In genomic region chr3:151871639-151872468, GRCh38 we compare ENCODE assay signal across 1 cellular context.
TF ChIP-seq lines count a peak whose summit lies in the region.

No MANE protein-coding gene starts in this region.

TF ChIP-seq in K562, 482 proteins besides CTCF, POLR2A, EP300 and RAD21 (continued from another document and continues in another):
- TF ChIP-seq ARID4B (CRISPR knock-in tag; IDR thresholded peaks at IDR 0.05) = no peak
- no peak for TF ChIP-seq HNRNPLL (IDR thresholded peaks at IDR 0.05; ENCODE audit: low read depth, low read length, poor library complexity, severe bottlenecking)
- no peak for TF ChIP-seq IRF1 (CRISPR knock-in tag; IDR thresholded peaks at IDR 0.05; ENCODE audit: borderline replicate concordance)
- TF ChIP-seq RFX1 (IDR thresholded peaks at IDR 0.05) = no peak; the same call in none of the 2 replicates
- TF ChIP-seq, protein P1, sequence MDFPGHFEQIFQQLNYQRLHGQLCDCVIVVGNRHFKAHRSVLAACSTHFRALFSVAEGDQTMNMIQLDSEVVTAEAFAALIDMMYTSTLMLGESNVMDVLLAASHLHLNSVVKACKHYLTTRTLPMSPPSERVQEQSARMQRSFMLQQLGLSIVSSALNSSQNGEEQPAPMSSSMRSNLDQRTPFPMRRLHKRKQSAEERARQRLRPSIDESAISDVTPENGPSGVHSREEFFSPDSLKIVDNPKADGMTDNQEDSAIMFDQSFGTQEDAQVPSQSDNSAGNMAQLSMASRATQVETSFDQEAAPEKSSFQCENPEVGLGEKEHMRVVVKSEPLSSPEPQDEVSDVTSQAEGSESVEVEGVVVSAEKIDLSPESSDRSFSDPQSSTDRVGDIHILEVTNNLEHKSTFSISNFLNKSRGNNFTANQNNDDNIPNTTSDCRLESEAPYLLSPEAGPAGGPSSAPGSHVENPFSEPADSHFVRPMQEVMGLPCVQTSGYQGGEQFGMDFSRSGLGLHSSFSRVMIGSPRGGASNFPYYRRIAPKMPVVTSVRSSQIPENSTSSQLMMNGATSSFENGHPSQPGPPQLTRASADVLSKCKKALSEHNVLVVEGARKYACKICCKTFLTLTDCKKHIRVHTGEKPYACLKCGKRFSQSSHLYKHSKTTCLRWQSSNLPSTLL (IDR thresholded peaks at IDR 0.05) = no peak
- TF ChIP-seq GMEB1 (CRISPR knock-in tag; IDR thresholded peaks at IDR 0.05) = no peak
- peak; percentile 79; the same call in 1 of the 2 replicates for TF ChIP-seq JUND (IDR thresholded peaks at IDR 0.05; ENCODE audit: borderline replicate concordance, low read depth, low read length)
- TF ChIP-seq JUND (tag; IDR thresholded peaks at IDR 0.05; ENCODE audit: borderline replicate concordance, low read depth, low read length) = peak; percentile 73; the same call in 2 of the 3 replicates
- peak; percentile 22; the same call in 1 of the 2 replicates for TF ChIP-seq FOXM1 (IDR thresholded peaks at IDR 0.05; ENCODE audit: low read depth)
- no peak for TF ChIP-seq FOXM1 (CRISPR knock-in tag; IDR thresholded peaks at IDR 0.05; ENCODE audit: low read depth)
- no peak for TF ChIP-seq ID3 (CRISPR knock-in tag; IDR thresholded peaks at IDR 0.05)
- peak; percentile 81; the same call in 1 of the 2 replicates for TF ChIP-seq ID3 (tag; IDR thresholded peaks at IDR 0.05)
- no peak for TF ChIP-seq ZC3H8 (IDR thresholded peaks at IDR 0.05)
- TF ChIP-seq CBX1 (IDR thresholded peaks at IDR 0.05; ENCODE audit: low read depth) = peak; percentile 69; the same call in 1 of the 2 replicates
- peak; percentile 88 for TF ChIP-seq GABPA (tag; conservative IDR thresholded peaks at IDR 0.05; ENCODE audit: low read depth)
- no peak for TF ChIP-seq CBX2 (IDR thresholded peaks at IDR 0.05; ENCODE audit: insufficient read depth, low read length, poor library complexity, severe bottlenecking)
- TF ChIP-seq BRF1 (IDR thresholded peaks at IDR 0.05; ENCODE audit: borderline replicate concordance, extremely low read depth, insufficient read length) = no peak
- TF ChIP-seq PTBP1 (IDR thresholded peaks at IDR 0.05; ENCODE audit: low read depth, low read length) = no peak
- TF ChIP-seq, protein P2, sequence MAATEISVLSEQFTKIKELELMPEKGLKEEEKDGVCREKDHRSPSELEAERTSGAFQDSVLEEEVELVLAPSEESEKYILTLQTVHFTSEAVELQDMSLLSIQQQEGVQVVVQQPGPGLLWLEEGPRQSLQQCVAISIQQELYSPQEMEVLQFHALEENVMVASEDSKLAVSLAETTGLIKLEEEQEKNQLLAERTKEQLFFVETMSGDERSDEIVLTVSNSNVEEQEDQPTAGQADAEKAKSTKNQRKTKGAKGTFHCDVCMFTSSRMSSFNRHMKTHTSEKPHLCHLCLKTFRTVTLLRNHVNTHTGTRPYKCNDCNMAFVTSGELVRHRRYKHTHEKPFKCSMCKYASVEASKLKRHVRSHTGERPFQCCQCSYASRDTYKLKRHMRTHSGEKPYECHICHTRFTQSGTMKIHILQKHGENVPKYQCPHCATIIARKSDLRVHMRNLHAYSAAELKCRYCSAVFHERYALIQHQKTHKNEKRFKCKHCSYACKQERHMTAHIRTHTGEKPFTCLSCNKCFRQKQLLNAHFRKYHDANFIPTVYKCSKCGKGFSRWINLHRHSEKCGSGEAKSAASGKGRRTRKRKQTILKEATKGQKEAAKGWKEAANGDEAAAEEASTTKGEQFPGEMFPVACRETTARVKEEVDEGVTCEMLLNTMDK (IDR thresholded peaks at IDR 0.05; ENCODE audit: borderline replicate concordance, insufficient read depth, low read depth, low read length, poor library complexity, severe bottlenecking) = no peak
- peak; percentile 74 for TF ChIP-seq RBM25 (IDR thresholded peaks at IDR 0.05; ENCODE audit: low read depth, low read length, severe bottlenecking)
- no peak for TF ChIP-seq BRD9 (IDR thresholded peaks at IDR 0.05; ENCODE audit: low read depth, partially characterized antibody)
- TF ChIP-seq, protein P3, sequence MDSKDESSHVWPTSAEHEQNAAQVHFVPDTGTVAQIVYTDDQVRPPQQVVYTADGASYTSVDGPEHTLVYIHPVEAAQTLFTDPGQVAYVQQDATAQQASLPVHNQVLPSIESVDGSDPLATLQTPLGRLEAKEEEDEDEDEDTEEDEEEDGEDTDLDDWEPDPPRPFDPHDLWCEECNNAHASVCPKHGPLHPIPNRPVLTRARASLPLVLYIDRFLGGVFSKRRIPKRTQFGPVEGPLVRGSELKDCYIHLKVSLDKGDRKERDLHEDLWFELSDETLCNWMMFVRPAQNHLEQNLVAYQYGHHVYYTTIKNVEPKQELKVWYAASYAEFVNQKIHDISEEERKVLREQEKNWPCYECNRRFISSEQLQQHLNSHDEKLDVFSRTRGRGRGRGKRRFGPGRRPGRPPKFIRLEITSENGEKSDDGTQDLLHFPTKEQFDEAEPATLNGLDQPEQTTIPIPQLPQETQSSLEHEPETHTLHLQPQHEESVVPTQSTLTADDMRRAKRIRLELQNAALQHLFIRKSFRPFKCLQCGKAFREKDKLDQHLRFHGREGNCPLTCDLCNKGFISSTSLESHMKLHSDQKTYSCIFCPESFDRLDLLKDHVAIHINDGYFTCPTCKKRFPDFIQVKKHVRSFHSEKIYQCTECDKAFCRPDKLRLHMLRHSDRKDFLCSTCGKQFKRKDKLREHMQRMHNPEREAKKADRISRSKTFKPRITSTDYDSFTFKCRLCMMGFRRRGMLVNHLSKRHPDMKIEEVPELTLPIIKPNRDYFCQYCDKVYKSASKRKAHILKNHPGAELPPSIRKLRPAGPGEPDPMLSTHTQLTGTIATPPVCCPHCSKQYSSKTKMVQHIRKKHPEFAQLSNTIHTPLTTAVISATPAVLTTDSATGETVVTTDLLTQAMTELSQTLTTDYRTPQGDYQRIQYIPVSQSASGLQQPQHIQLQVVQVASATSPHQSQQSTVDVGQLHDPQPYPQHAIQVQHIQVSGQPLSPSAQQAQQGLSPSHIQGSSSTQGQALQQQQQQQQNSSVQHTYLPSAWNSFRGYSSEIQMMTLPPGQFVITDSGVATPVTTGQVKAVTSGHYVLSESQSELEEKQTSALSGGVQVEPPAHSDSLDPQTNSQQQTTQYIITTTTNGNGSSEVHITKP (IDR thresholded peaks at IDR 0.05; ENCODE audit: partially characterized antibody) = peak; percentile 81
- TF ChIP-seq, protein P4, sequence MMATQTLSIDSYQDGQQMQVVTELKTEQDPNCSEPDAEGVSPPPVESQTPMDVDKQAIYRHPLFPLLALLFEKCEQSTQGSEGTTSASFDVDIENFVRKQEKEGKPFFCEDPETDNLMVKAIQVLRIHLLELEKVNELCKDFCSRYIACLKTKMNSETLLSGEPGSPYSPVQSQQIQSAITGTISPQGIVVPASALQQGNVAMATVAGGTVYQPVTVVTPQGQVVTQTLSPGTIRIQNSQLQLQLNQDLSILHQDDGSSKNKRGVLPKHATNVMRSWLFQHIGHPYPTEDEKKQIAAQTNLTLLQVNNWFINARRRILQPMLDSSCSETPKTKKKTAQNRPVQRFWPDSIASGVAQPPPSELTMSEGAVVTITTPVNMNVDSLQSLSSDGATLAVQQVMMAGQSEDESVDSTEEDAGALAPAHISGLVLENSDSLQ (IDR thresholded peaks at IDR 0.05) = no peak
- TF ChIP-seq ZNF785 (CRISPR knock-in tag; IDR thresholded peaks at IDR 0.05) = no peak
- TF ChIP-seq CBFA2T2 (conservative IDR thresholded peaks at IDR 0.05) = no peak
- TF ChIP-seq ETV1 (tag; conservative IDR thresholded peaks at IDR 0.05; ENCODE audit: low read depth) = peak; percentile 77
- TF ChIP-seq, protein P5, sequence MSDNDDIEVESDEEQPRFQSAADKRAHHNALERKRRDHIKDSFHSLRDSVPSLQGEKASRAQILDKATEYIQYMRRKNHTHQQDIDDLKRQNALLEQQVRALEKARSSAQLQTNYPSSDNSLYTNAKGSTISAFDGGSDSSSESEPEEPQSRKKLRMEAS (CRISPR knock-in tag; IDR thresholded peaks at IDR 0.05) = no peak
- peak; percentile 82 for TF ChIP-seq CREM (IDR thresholded peaks at IDR 0.05; ENCODE audit: low read depth)
- TF ChIP-seq ZNF766 (CRISPR knock-in tag; conservative IDR thresholded peaks at IDR 0.05) = peak; percentile 61; the same call in 1 of the 2 replicates
- no peak for TF ChIP-seq IRF9 (tag; IDR thresholded peaks at IDR 0.05)
- TF ChIP-seq, protein P6, sequence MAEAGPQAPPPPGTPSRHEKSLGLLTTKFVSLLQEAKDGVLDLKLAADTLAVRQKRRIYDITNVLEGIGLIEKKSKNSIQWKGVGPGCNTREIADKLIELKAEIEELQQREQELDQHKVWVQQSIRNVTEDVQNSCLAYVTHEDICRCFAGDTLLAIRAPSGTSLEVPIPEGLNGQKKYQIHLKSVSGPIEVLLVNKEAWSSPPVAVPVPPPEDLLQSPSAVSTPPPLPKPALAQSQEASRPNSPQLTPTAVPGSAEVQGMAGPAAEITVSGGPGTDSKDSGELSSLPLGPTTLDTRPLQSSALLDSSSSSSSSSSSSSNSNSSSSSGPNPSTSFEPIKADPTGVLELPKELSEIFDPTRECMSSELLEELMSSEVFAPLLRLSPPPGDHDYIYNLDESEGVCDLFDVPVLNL (CRISPR knock-in tag; IDR thresholded peaks at IDR 0.05; ENCODE audit: low read depth) = no peak
- TF ChIP-seq SAFB2 (IDR thresholded peaks at IDR 0.05; ENCODE audit: borderline replicate concordance, low read depth, low read length, severe bottlenecking) = no peak
- TF ChIP-seq ADNP (tag; IDR thresholded peaks at IDR 0.05) = peak; percentile 66
- peak; percentile 26; the same call in 1 of the 2 replicates for TF ChIP-seq SMARCA4 (IDR thresholded peaks at IDR 0.05)
- TF ChIP-seq, protein P7, sequence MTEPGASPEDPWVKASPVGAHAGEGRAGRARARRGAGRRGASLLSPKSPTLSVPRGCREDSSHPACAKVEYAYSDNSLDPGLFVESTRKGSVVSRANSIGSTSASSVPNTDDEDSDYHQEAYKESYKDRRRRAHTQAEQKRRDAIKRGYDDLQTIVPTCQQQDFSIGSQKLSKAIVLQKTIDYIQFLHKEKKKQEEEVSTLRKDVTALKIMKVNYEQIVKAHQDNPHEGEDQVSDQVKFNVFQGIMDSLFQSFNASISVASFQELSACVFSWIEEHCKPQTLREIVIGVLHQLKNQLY (CRISPR knock-in tag; conservative IDR thresholded peaks at IDR 0.05) = no peak
